Comparison of ENCODE assay signal across 21 cellular contexts in the genomic region with DNA sequence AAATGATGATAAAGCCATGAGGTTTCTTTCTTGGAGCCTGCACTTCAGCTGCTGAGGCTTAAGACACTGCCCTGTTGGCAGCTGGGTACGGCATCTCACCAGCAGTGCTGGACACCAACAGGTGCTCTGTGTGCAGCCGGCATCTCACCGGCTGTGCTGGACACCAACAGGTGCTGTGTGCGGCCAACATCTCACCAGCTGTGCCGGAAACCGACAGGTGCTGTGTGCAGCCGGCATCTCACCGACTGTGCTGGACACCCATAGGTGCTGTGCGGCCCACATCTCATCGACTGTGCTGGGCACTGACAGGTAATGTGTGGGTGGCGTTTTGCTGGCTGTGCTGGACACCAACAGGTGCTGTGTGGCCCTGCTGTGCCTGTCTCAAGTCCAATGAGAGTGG.
"Had no signal": no experiment of that assay in that cellular context is flagged by ENCODE, and none has a peak within 500 bp of the region (broad histone marks: within the 10 kb centered on the region; RNA-seq: fewer than 3 reads in every experiment).

No MANE protein-coding gene starts in this region.

- H3K27me3 Mint-ChIP-seq: activated B cell treated with CpG ODN at 0.5 μM for 24 hours; activated CD4-positive, alpha-beta T cell treated with anti-CD3 and anti-CD28 coated beads for 36 hours; activated naive CD8-positive, alpha-beta T cell treated with anti-CD3 and anti-CD28 coated beads for 36 hours; stimulated activated naive CD8-positive, alpha-beta T cell treated with anti-CD3 and anti-CD28 coated beads, Interleukin-15, Interleukin-2, amounts not matched to agents 100 ng/mL and 50 ng/mL, for 24 hours had no signal

- H3K36me3 ChIP-seq: lower lobe of right lung, neural progenitor cell, tibial artery had no signal

- H3K4me3 ChIP-seq: lower lobe of right lung, neural progenitor cell, tibial artery had no signal

- H3K27ac Mint-ChIP-seq: activated B cell treated with CpG ODN at 0.5 μM for 24 hours; activated CD4-positive, alpha-beta T cell treated with anti-CD3 and anti-CD28 coated beads for 36 hours; activated naive CD8-positive, alpha-beta T cell treated with anti-CD3 and anti-CD28 coated beads for 36 hours; effector memory CD8-positive, alpha-beta T cell; naive thymus-derived CD4-positive, alpha-beta T cell; neural progenitor cell; progenitor cell of endocrine pancreas; stimulated activated naive CD8-positive, alpha-beta T cell treated with anti-CD3 and anti-CD28 coated beads, Interleukin-15, Interleukin-2, amounts not matched to agents 100 ng/mL and 50 ng/mL, for 24 hours had no signal

- DNase-seq: activated B cell treated with CpG ODN at 0.5 μM for 24 hours; activated CD4-positive, alpha-beta T cell treated with anti-CD3 and anti-CD28 coated beads for 36 hours; activated CD4-positive, alpha-beta T cell treated with anti-CD3 and anti-CD28 coated beads, Interleukin-2, amount 50 U/mL, for 4 hours; activated CD8-positive, alpha-beta memory T cell treated with anti-CD3 and anti-CD28 coated beads, Interleukin-2, amount 50 U/mL, for 48 hours; activated naive CD4-positive, alpha-beta T cell treated with Interleukin-2 at 50 U/mL for 16 hours; activated naive CD8-positive, alpha-beta T cell treated with anti-CD3 and anti-CD28 coated beads for 36 hours; activated T-cell treated with anti-CD3 and anti-CD28 coated beads, Interleukin-2, amount 50 U/mL, for 48 hours; central memory CD4-positive, alpha-beta T cell; effector memory CD8-positive, alpha-beta T cell; foreskin melanocyte; kidney; lower lobe of right lung; mesendoderm; naive thymus-derived CD4-positive, alpha-beta T cell; retina; stimulated activated CD4-positive, alpha-beta T cell treated with anti-CD3 and anti-CD28 coated beads, Interleukin-4, amount 100 ng/mL, for 1 hour; tibial artery had no signal

- H3K4me1 ChIP-seq: lower lobe of right lung, neural progenitor cell, tibial artery had no signal

- H3K9me3 ChIP-seq: lower lobe of right lung, tibial artery had no signal

- H3K9me3 Mint-ChIP-seq: activated B cell treated with CpG ODN at 0.5 μM for 24 hours; activated naive CD8-positive, alpha-beta T cell treated with anti-CD3 and anti-CD28 coated beads for 36 hours; effector memory CD8-positive, alpha-beta T cell; naive thymus-derived CD4-positive, alpha-beta T cell; stimulated activated naive CD8-positive, alpha-beta T cell treated with anti-CD3 and anti-CD28 coated beads, Interleukin-15, Interleukin-2, amounts not matched to agents 100 ng/mL and 50 ng/mL, for 24 hours had no signal

- H3K36me3 Mint-ChIP-seq: activated naive CD8-positive, alpha-beta T cell treated with anti-CD3 and anti-CD28 coated beads for 36 hours; naive thymus-derived CD4-positive, alpha-beta T cell had no signal

- ATAC-seq: activated CD4-positive, alpha-beta T cell treated with anti-CD3 and anti-CD28 coated beads for 36 hours; effector memory CD8-positive, alpha-beta T cell; esophagus mucosa; lower lobe of right lung; naive thymus-derived CD4-positive, alpha-beta T cell had no signal

- H3K4me3 Mint-ChIP-seq: activated B cell treated with CpG ODN at 0.5 μM for 24 hours; activated CD4-positive, alpha-beta T cell treated with anti-CD3 and anti-CD28 coated beads for 36 hours; activated naive CD8-positive, alpha-beta T cell treated with anti-CD3 and anti-CD28 coated beads for 36 hours; effector memory CD8-positive, alpha-beta T cell; naive thymus-derived CD4-positive, alpha-beta T cell; neural progenitor cell; stimulated activated naive CD8-positive, alpha-beta T cell treated with anti-CD3 and anti-CD28 coated beads, Interleukin-15, Interleukin-2, amounts not matched to agents 100 ng/mL and 50 ng/mL, for 24 hours had no signal

- H3K27me3 ChIP-seq: neural progenitor cell had no signal

- H3K4me1 Mint-ChIP-seq: activated B cell treated with CpG ODN at 0.5 μM for 24 hours; activated CD4-positive, alpha-beta T cell treated with anti-CD3 and anti-CD28 coated beads for 36 hours; activated naive CD8-positive, alpha-beta T cell treated with anti-CD3 and anti-CD28 coated beads for 36 hours; naive thymus-derived CD4-positive, alpha-beta T cell had no signal

- H3K27ac ChIP-seq: lower lobe of right lung, neural progenitor cell, tibial artery had no signal
